ENCODE assay signal across 28 cellular contexts in the genomic region with DNA sequence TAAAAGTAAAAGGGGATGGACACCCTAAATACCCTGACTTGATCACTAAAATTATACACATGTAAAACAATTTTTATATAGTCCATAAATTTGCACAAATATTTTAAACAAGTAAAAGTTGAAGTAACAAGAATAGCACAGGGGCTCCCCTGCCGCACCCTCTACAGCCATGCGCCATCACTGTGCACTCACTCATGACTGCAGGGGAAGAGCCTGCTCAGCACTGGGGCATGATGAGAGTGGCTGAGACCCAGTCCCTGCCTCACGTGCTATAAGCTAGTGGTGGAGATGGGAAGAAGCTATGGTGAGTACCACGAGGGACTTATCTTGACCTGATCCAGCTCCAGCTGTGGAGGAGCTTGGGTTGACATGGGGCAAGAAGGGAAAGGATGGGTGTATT.
"Had no signal": no experiment of that assay in that cellular context is flagged by ENCODE, and none has a peak within 500 bp of the region (broad histone marks: within the 10 kb centered on the region; RNA-seq: fewer than 3 reads in every experiment).

No MANE protein-coding gene starts in this region.

- H3K9me3 Mint-ChIP-seq: effector memory CD8-positive, alpha-beta T cell had no signal

- H3K4me3 Mint-ChIP-seq: activated naive CD4-positive, alpha-beta T cell treated with anti-CD3 and anti-CD28 coated beads, Interleukin-2, amount 10 ng/mL, durations not matched to agents 7 days and 5 days; activated T-cell treated with anti-CD3 and anti-CD28 coated beads, Interleukin-2, amount 50 U/mL, for 24 hours; activated T-cell treated with anti-CD3 and anti-CD28 coated beads, Interleukin-2, amount 50 U/mL, for 72 hours; effector memory CD8-positive, alpha-beta T cell had no signal

- H3K27ac Mint-ChIP-seq: activated naive CD4-positive, alpha-beta T cell treated with anti-CD3 and anti-CD28 coated beads, Interleukin-2, amount 10 ng/mL, durations not matched to agents 7 days and 5 days; activated naive CD4-positive, alpha-beta T cell treated with anti-CD3 and anti-CD28 coated beads, Interleukin-2, amount 50 U/mL, for 72 hours; activated T-cell treated with anti-CD3 and anti-CD28 coated beads, Interleukin-2, amount 50 U/mL, for 24 hours; activated T-cell treated with anti-CD3 and anti-CD28 coated beads, Interleukin-2, amount 50 U/mL, for 72 hours; effector memory CD8-positive, alpha-beta T cell had no signal

- ATAC-seq: activated naive CD4-positive, alpha-beta T cell treated with anti-CD3 and anti-CD28 coated beads, Interleukin-2, amount 50 U/mL, for 72 hours; activated T-cell treated with anti-CD3 and anti-CD28 coated beads, Interleukin-2, amount 50 U/mL, for 72 hours; body of pancreas; effector memory CD8-positive, alpha-beta T cell; gastroesophageal sphincter had no signal

- H3K27me3 Mint-ChIP-seq: activated naive CD4-positive, alpha-beta T cell treated with anti-CD3 and anti-CD28 coated beads, Interleukin-2, amount 10 ng/mL, durations not matched to agents 7 days and 5 days; activated T-cell treated with anti-CD3 and anti-CD28 coated beads, Interleukin-2, amount 50 U/mL, for 24 hours; effector memory CD8-positive, alpha-beta T cell had no signal

- DNase-seq: activated CD4-positive, alpha-beta T cell treated with anti-CD3 and anti-CD28 coated beads for 4 hours; activated CD4-positive, alpha-beta T cell treated with anti-CD3 and anti-CD28 coated beads, Interleukin-2, amount 50 U/mL, for 1 hour; activated CD4-positive, alpha-beta T cell treated with anti-CD3 and anti-CD28 coated beads, Interleukin-2, amount 50 U/mL, for 48 hours; activated CD4-positive, CD25-positive, alpha-beta regulatory T cell; activated CD4-positive, CD25-positive, alpha-beta regulatory T cell treated with anti-CD3 and anti-CD28 coated beads, Interleukin-2, amount 50 U/mL, for 72 hours; activated CD8-positive, alpha-beta memory T cell treated with anti-CD3 and anti-CD28 coated beads, Interleukin-2, amount 50 U/mL, for 48 hours; activated gamma-delta T cell; activated naive CD4-positive, alpha-beta T cell; activated naive CD4-positive, alpha-beta T cell treated with anti-CD3 and anti-CD28 coated beads, Interleukin-2, amount 10 ng/mL, durations not matched to agents 7 days and 5 days; activated T-cell treated with anti-CD3 and anti-CD28 coated beads for 4 hours; activated T-cell treated with anti-CD3 and anti-CD28 coated beads, Interleukin-2, amount 50 U/mL, for 24 hours; activated T-cell treated with anti-CD3 and anti-CD28 coated beads, Interleukin-2, amount 50 U/mL, for 72 hours; adrenal gland; amygdala; aorta; body of pancreas; caudate nucleus; cortex of kidney; dermis blood vessel endothelial cell; effector CD4-positive, alpha-beta T cell; effector memory CD8-positive, alpha-beta T cell; erythroblast; esophagus squamous epithelium; foreskin melanocyte; head of caudate nucleus; T-helper 2 cell had no signal
